ENCODE assay signal across 1 cellular context in genomic region chr5:132410451-132411381, GRCh38.
TF ChIP-seq lines count a peak whose summit lies in the region.

No MANE protein-coding gene starts in this region.

TF ChIP-seq in WTC11, 78 proteins besides CTCF, POLR2A, EP300 and RAD21 (continued from another document):
- TF ChIP-seq, protein P1, sequence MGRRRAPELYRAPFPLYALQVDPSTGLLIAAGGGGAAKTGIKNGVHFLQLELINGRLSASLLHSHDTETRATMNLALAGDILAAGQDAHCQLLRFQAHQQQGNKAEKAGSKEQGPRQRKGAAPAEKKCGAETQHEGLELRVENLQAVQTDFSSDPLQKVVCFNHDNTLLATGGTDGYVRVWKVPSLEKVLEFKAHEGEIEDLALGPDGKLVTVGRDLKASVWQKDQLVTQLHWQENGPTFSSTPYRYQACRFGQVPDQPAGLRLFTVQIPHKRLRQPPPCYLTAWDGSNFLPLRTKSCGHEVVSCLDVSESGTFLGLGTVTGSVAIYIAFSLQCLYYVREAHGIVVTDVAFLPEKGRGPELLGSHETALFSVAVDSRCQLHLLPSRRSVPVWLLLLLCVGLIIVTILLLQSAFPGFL (CRISPR knock-in tag; IDR thresholded peaks at IDR 0.05; ENCODE audit: borderline replicate concordance): peak; percentile 69; the same call in 1 of the 2 replicates
- TF ChIP-seq CREM (CRISPR knock-in tag; IDR thresholded peaks at IDR 0.05) (0 out of 2 replicates have a peak, but pooled peaks have one; percentile 62), FOXP1 (CRISPR knock-in tag; IDR thresholded peaks at IDR 0.05; ENCODE audit: borderline replicate concordance) (peak; percentile 69; the same call in 1 of the 2 replicates), NR2C2 (CRISPR knock-in tag; IDR thresholded peaks at IDR 0.05) (0 out of 2 replicates have a peak, but pooled peaks have one; percentile 24), ZNF423 (CRISPR knock-in tag; IDR thresholded peaks at IDR 0.05) (peak; percentile 46), KAT7 (CRISPR knock-in tag; IDR thresholded peaks at IDR 0.05; ENCODE audit: borderline replicate concordance) (peak; percentile 90)
